Comparison of ENCODE assay signal across 8 cellular contexts in genomic region chr11:19713221-19714092, GRCh38. TPM values are rescaled to one million over a fixed set of nuclear protein-coding genes. Genes with fewer than 3 reads are reported as not detected.
DNase-seq lines count a peak whose midpoint lies in the region; ATAC-seq and TF ChIP-seq lines count a peak whose summit lies in the region.

No MANE protein-coding gene starts in this region.

- WGBS in neuronal stem cell (ENCODE audit: extremely low coverage in 2 of 2, insufficient read length in 2 of 2, insufficient replicate concordance in 1 of 2), 2 donors: no CpG with 5 or more reads among the region's 63 CpGs

- H3K27me3 ChIP-seq in PC-3 (ENCODE audit: low read length): no peaks in the 10 kb centered on the region
- no peaks in the 10 kb centered on the region for H3K27me3 ChIP-seq in endocrine pancreas (ENCODE audit: control insufficient read depth, insufficient read depth, low read length)
- H3K27me3 ChIP-seq in neuronal stem cell (ENCODE audit: control insufficient read depth in 3 of 3, insufficient read depth in 3 of 3, low read depth in 1 of 3, low read length in 3 of 3): peaks cover 3 to 34% (median 15%) of the 10 kb centered on the region in 3 experiments

- no peak overlapping the region for H4K91ac ChIP-seq in neuronal stem cell (ENCODE audit: low read depth, low read length, poor library complexity)

- no peak for TF ChIP-seq POLR2A in erythroblast (IDR thresholded peaks at IDR 0.05; ENCODE audit: low read length)

- H2AFZ ChIP-seq in PC-3 (ENCODE audit: low read length): peak overlapping the region; percentile 79
- peak overlapping the region; percentile 90 for H2AFZ ChIP-seq in neuronal stem cell (ENCODE audit: low read length)

- peak overlapping the region; percentile 59 for H3K23ac ChIP-seq in neuronal stem cell (ENCODE audit: low read depth, low read length, poor library complexity)

- peak overlapping the region; percentile 60 for H3K14ac ChIP-seq in neuronal stem cell (ENCODE audit: low read length)

- no peaks in the 10 kb centered on the region for H3F3A ChIP-seq in PC-3 (ENCODE audit: low read length, unreplicated experiment)

- no peak for ATAC-seq in PC-3

- peak; percentile 67 for DNase-seq in activated effector memory CD4-positive, alpha-beta T cell treated with anti-CD3 and anti-CD28 coated beads, Interleukin-2, amount 50 U/mL, for 16 hours
- no peak for DNase-seq in activated effector memory CD4-positive, alpha-beta T cell treated with Interleukin-2 at 50 U/mL for 16 hours
- DNase-seq in PC-3: no peak
- no peak for DNase-seq in neuronal stem cell (ENCODE audit: low spot score)
- no peak for DNase-seq in HT-29 (ENCODE audit: low spot score)
- DNase-seq in SW480 (ENCODE audit: low spot score): no peak
- DNase-seq in erythroblast (lab: John Stamatoyannopoulos, UW): no peak

- no peak overlapping the region for H2BK15ac ChIP-seq in neuronal stem cell (ENCODE audit: low read length)

- H3K9me2 ChIP-seq in PC-3 (replicated peaks; ENCODE audit: low read length): no peaks in the 10 kb centered on the region

- H3K79me1 ChIP-seq in neuronal stem cell (ENCODE audit: low read depth, low read length): no peaks in the 10 kb centered on the region

- H3K4me3 ChIP-seq in PC-3 (ENCODE audit: low read length) (peak overlapping the region; percentile 90), endocrine pancreas (ENCODE audit: control insufficient read depth, insufficient read depth, low read length) (peak overlapping the region; percentile 30), neuronal stem cell (ENCODE audit: low read length in 2 of 2) (peak overlapping the region; percentile 62 to 77)

- peak overlapping the region; percentile 78 for H3K9ac ChIP-seq in PC-3 (ENCODE audit: low read length)
- peak overlapping the region; percentile 51 for H3K9ac ChIP-seq in endocrine pancreas (ENCODE audit: control insufficient read depth, insufficient read depth, low read length)
- peak overlapping the region; percentile 86 for H3K9ac ChIP-seq in neuronal stem cell (ENCODE audit: low read depth, low read length, poor library complexity)

- no peak for TF ChIP-seq CTCF in PC-3 (conservative IDR thresholded peaks at IDR 0.05; ENCODE audit: low read depth, low read length)

- no peaks in the 10 kb centered on the region for H4K20me1 ChIP-seq in PC-3 (ENCODE audit: low read length)

- intact Hi-C loops in PC-3 (cut with micrococcal nuclease): loop anchor here (2.0 kb wide), 1 partner anchor 29 kb away; no protein-coding TSS in a partner anchor

- H3K4me1 ChIP-seq in PC-3 (ENCODE audit: insufficient read depth, low read length) (peaks cover 38% of the 10 kb centered on the region), endocrine pancreas (ENCODE audit: control insufficient read depth, insufficient read depth, low read length) (no peaks in the 10 kb centered on the region), neuronal stem cell (ENCODE audit: control insufficient read depth in 2 of 2, insufficient read depth in 1 of 2, low read depth in 1 of 2, low read length in 2 of 2) (peaks cover 9 to 15% of the 10 kb centered on the region in 2 donors)

- CTCF ChIA-PET in PC-3 (lab: Charles Lee): interaction anchor here (0.6 kb wide), 3 partner anchors 22 to 147 kb away, joined by 3 to 6 read pairs (median 5); no protein-coding TSS in a partner anchor

- H3K27ac ChIP-seq in PC-3 (ENCODE audit: low read length): peak overlapping the region; percentile 71
- H3K27ac ChIP-seq in neuronal stem cell (replicated peaks; ENCODE audit: low read length): no peak overlapping the region

- POLR2A ChIA-PET in PC-3 (lab: Charles Lee; ENCODE audit: unreplicated experiment): interaction anchor here (0.8 kb wide), 1 partner anchor 88 kb away, joined by 4 read pairs; no protein-coding TSS in a partner anchor

- H3K79me2 ChIP-seq in PC-3 (ENCODE audit: low read length): peaks cover 53% of the 10 kb centered on the region

- no peak overlapping the region for H3K4ac ChIP-seq in neuronal stem cell (ENCODE audit: low read length)

- no peaks in the 10 kb centered on the region for H3K9me3 ChIP-seq in PC-3 (ENCODE audit: low read length)
- no peaks in the 10 kb centered on the region for H3K9me3 ChIP-seq in endocrine pancreas (ENCODE audit: control insufficient read depth, low read length)
- peaks cover 0 to 1% of the 10 kb centered on the region in 2 donors for H3K9me3 ChIP-seq in neuronal stem cell (replicated peaks in 1 of 2; ENCODE audit: control insufficient read depth in 2 of 2, insufficient read depth in 1 of 2, low read depth in 1 of 2, low read length in 2 of 2)

- H3K36me3 ChIP-seq in PC-3 (ENCODE audit: low read depth, low read length) (no peaks in the 10 kb centered on the region), endocrine pancreas (ENCODE audit: control insufficient read depth, insufficient read depth, low read length) (no peaks in the 10 kb centered on the region), neuronal stem cell (replicated peaks in 1 of 2; ENCODE audit: control insufficient read depth in 2 of 2, insufficient read depth in 2 of 2, low read length in 2 of 2) (no peaks in the 10 kb centered on the region)

- H2BK5ac ChIP-seq in neuronal stem cell (ENCODE audit: low read length): peak overlapping the region; percentile 61

- H3K18ac ChIP-seq in neuronal stem cell (ENCODE audit: low read length): peak overlapping the region; percentile 72

- H2BK120ac ChIP-seq in neuronal stem cell (ENCODE audit: low read depth, low read length): peak overlapping the region; percentile 40

- TSS peak; percentile 26 for BruUV-seq in PC-3 (replicated peaks; lab: Mats Ljungman, UMichigan)

- H2BK12ac ChIP-seq in neuronal stem cell (ENCODE audit: low read length): no peak overlapping the region

- H2AK5ac ChIP-seq in neuronal stem cell (ENCODE audit: low read depth, low read length): peak overlapping the region; percentile 32

- H3K4me2 ChIP-seq in PC-3 (ENCODE audit: low read length) (peak overlapping the region; percentile 96), neuronal stem cell (ENCODE audit: insufficient read depth, low read length, poor library complexity, severe bottlenecking) (peak overlapping the region; percentile 97)

- no peak overlapping the region for H4K8ac ChIP-seq in neuronal stem cell (ENCODE audit: low read depth, low read length)

RNA-seq across cellular contexts. Expression of gene NAV2, which starts 0.8 kb away (rescaled TPM):
- 10.4 and 14.9 TPM in 2 replicates for total RNA-seq in PC-3 (2014; rRNA removed)
- 3.2 TPM for polyA plus RNA-seq in neuronal stem cell (2013, experiment 1 of 2)
- 3.3 TPM for polyA plus RNA-seq in neuronal stem cell (2013, experiment 2 of 2)
- total RNA-seq in HT-29 (2014; rRNA removed; shearing (Covaris generic)): 0.05 TPM in 2 replicates

Comparison
In these comparisons a context has a peak if more than half of its experiments do, and no peak if none do; other contexts are left out.
1. H3K4me3 ChIP-seq: peak in every context shown above with its lines; median percentile 90 in PC-3; 70 in neuronal stem cell; 30 in endocrine pancreas.
2. RNA of gene NAV2, which starts 0.8 kb away (total RNA-seq): 10.4 to 14.9 TPM in PC-3; 0.05 TPM in HT-29; every median in the first group is over 10 times any median in the second.
3. Peak in every context shown above with its lines, with median percentiles within 50 percentile points of each other: H3K9ac ChIP-seq.